In genomic region chr4:33482773-33483172, GRCh38 we compare ENCODE assay signal across 13 cellular contexts.
"Had no signal": no experiment of that assay in that cellular context is flagged by ENCODE, and none has a peak within 500 bp of the region (broad histone marks: within the 10 kb centered on the region; RNA-seq: fewer than 3 reads in every experiment).

No MANE protein-coding gene starts in this region.

- H3K4me3 ChIP-seq: hepatocyte, ovary, thoracic aorta had no signal

- H3K9me3 ChIP-seq: ovary, thoracic aorta had no signal

- H3K27ac ChIP-seq: hepatocyte, ovary, thoracic aorta had no signal

- DNase-seq: activated CD4-positive, alpha-beta T cell treated with anti-CD3 and anti-CD28 coated beads, Interleukin-2, amount 10 ng/mL, durations not matched to agents 7 days and 5 days; activated CD4-positive, CD25-positive, alpha-beta regulatory T cell; activated CD8-positive, alpha-beta memory T cell treated with anti-CD3 and anti-CD28 coated beads for 24 hours; activated naive CD4-positive, alpha-beta T cell treated with anti-CD3 and anti-CD28 coated beads for 36 hours; caudate nucleus; cortex of kidney; effector CD8-positive, alpha-beta T cell; mesendoderm; ovary; stimulated activated CD4-positive, alpha-beta T cell treated with anti-CD3 and anti-CD28 coated beads, Interleukin-4, amount 100 ng/mL, for 1 hour; stimulated activated CD8-positive, alpha-beta memory T cell treated with anti-CD3 and anti-CD28 coated beads, Interleukin-4, amount 100 ng/mL, for 48 hours had no signal

- H3K36me3 ChIP-seq: ovary, thoracic aorta had no signal

- H3K27me3 ChIP-seq: hepatocyte, ovary had no signal
